10 cellular contexts compared by ENCODE assay signal in genomic region chr7:77455334-77455733, GRCh38. TPM values are rescaled to one million over a fixed set of nuclear protein-coding genes. Genes with fewer than 3 reads are reported as not detected.
DNase-seq lines count a peak whose midpoint lies in the region; ATAC-seq and TF ChIP-seq lines count a peak whose summit lies in the region.
"Had no signal": no experiment of that assay in that cellular context is flagged by ENCODE, and none has a peak within 500 bp of the region (broad histone marks: within the 10 kb centered on the region; RNA-seq: fewer than 3 reads in every experiment).

No MANE protein-coding gene starts in this region.

- ATAC-seq in esophagus mucosa = peak; percentile 86
- ATAC-seq in upper lobe of right lung = no peak

- H3K4me3 ChIP-seq in BJ (ENCODE audit: low read depth, low read length) (no peak overlapping the region), neuronal stem cell (ENCODE audit: low read length in 2 of 2) (no peak overlapping the region), upper lobe of right lung (no peak overlapping the region)

- no peak overlapping the region for H3K4ac ChIP-seq in neuronal stem cell (ENCODE audit: low read length)

- TF ChIP-seq POLR2A in erythroblast (IDR thresholded peaks at IDR 0.05; ENCODE audit: low read length) = no peak

- H3K36me3 ChIP-seq in BJ (ENCODE audit: control insufficient read depth, insufficient read depth, low read length) (no peaks in the 10 kb centered on the region), neuronal stem cell (replicated peaks in 1 of 2; ENCODE audit: control insufficient read depth in 2 of 2, insufficient read depth in 2 of 2, low read length in 2 of 2) (no peaks in the 10 kb centered on the region), upper lobe of right lung (no peaks in the 10 kb centered on the region)

- H3K9me3 ChIP-seq in neuronal stem cell (replicated peaks in 1 of 2; ENCODE audit: control insufficient read depth in 2 of 2, insufficient read depth in 1 of 2, low read depth in 1 of 2, low read length in 2 of 2) (no peaks in the 10 kb centered on the region), upper lobe of right lung (no peaks in the 10 kb centered on the region)

- no peak overlapping the region for H3K14ac ChIP-seq in neuronal stem cell (ENCODE audit: low read length)

- H2BK120ac ChIP-seq in neuronal stem cell (ENCODE audit: low read depth, low read length) = peak overlapping the region; percentile 30

- no peak overlapping the region for H3K23ac ChIP-seq in neuronal stem cell (ENCODE audit: low read depth, low read length, poor library complexity)

- no peak overlapping the region for H2AK5ac ChIP-seq in neuronal stem cell (ENCODE audit: low read depth, low read length)

- no peak overlapping the region for H2AFZ ChIP-seq in neuronal stem cell (ENCODE audit: low read length)

- H4K8ac ChIP-seq in neuronal stem cell (ENCODE audit: low read depth, low read length) = no peak overlapping the region

- CTCF ChIA-PET in BJ (lab: Yijun Ruan, JAX) = interaction anchor here (0.7 to 1.2 kb wide), 4 partner anchors 10 to 15 kb away, joined by 3 to 4 read pairs (median 3); no protein-coding TSS in a partner anchor

- TF ChIP-seq CTCF in BJ (IDR thresholded peaks at IDR 0.05; ENCODE audit: insufficient read depth, low read depth, low read length) (no peak), upper lobe of right lung (IDR thresholded peaks at IDR 0.05) (no peak)

- H2BK12ac ChIP-seq in neuronal stem cell (ENCODE audit: low read length) = no peak overlapping the region

- no peaks in the 10 kb centered on the region for H3K4me1 ChIP-seq in neuronal stem cell (ENCODE audit: control insufficient read depth in 2 of 2, insufficient read depth in 1 of 2, low read depth in 1 of 2, low read length in 2 of 2)
- H3K4me1 ChIP-seq in upper lobe of right lung = peaks cover 11% of the 10 kb centered on the region

- H2BK5ac ChIP-seq in neuronal stem cell (ENCODE audit: low read length) = no peak overlapping the region

- POLR2A ChIA-PET in BJ (lab: Charles Lee) = interaction anchor here (0.7 kb wide), 1 partner anchor 1897 kb away, joined by 3 read pairs; no protein-coding TSS in a partner anchor

- no peak overlapping the region for H3K27ac ChIP-seq in neuronal stem cell (replicated peaks; ENCODE audit: low read length)
- H3K27ac ChIP-seq in upper lobe of right lung = no peak overlapping the region

- WGBS in neuronal stem cell (ENCODE audit: extremely low coverage in 2 of 2, insufficient read length in 2 of 2, insufficient replicate concordance in 1 of 2), 2 donors = no CpG with 5 or more reads among the region's 3 CpGs

- intact Hi-C loops in upper lobe of right lung (cut with DNase I) = no loop called here

- DNase-seq in BJ (ENCODE audit: low read depth) = peak; percentile 61
- peak; percentile 77 for DNase-seq in RKO (ENCODE audit: low spot score)
- no peak for DNase-seq in neuronal stem cell (ENCODE audit: low spot score)
- no peak for DNase-seq in NCI-H446 (lab: John Stamatoyannopoulos, UW)
- DNase-seq in erythroblast (lab: John Stamatoyannopoulos, UW) = no peak
- no peak for DNase-seq in NCI-H187 (lab: John Stamatoyannopoulos, UW)
- DNase-seq in upper lobe of right lung = no peak
- DNase-seq: DMS79, NCI-H1930 had no signal

- H3K27me3 ChIP-seq in BJ (ENCODE audit: control insufficient read depth, insufficient read depth, low read length) (no peaks in the 10 kb centered on the region), neuronal stem cell (ENCODE audit: control insufficient read depth in 3 of 3, insufficient read depth in 3 of 3, low read depth in 1 of 3, low read length in 3 of 3) (no peaks in the 10 kb centered on the region), upper lobe of right lung (no peaks in the 10 kb centered on the region)

- peak overlapping the region; percentile 69 for H4K91ac ChIP-seq in neuronal stem cell (ENCODE audit: low read depth, low read length, poor library complexity)

- H3K18ac ChIP-seq in neuronal stem cell (ENCODE audit: low read length) = peak overlapping the region; percentile 80

- H3K9ac ChIP-seq in neuronal stem cell (ENCODE audit: low read depth, low read length, poor library complexity) = no peak overlapping the region

- no peak overlapping the region for H3K4me2 ChIP-seq in neuronal stem cell (ENCODE audit: insufficient read depth, low read length, poor library complexity, severe bottlenecking)

- H3K79me1 ChIP-seq in neuronal stem cell (ENCODE audit: low read depth, low read length) = no peaks in the 10 kb centered on the region

- H2BK15ac ChIP-seq in neuronal stem cell (ENCODE audit: low read length) = no peak overlapping the region

RNA-seq across cellular contexts. Expression of gene GSAP, which starts 39.2 kb away (rescaled TPM):
- 3.7 and 7.0 TPM in 2 replicates for polyA plus RNA-seq in BJ (2011; rRNA removed)
- 3.7 and 5.0 TPM in 2 replicates for polyA minus RNA-seq in BJ (2011; rRNA and poly(A)+ RNA removed)
- total RNA-seq in esophagus mucosa (9.8 TPM), upper lobe of right lung (64.9 TPM)
- 2.0 TPM for polyA plus RNA-seq in neuronal stem cell (2013, experiment 1 of 2)
- 2.0 TPM for polyA plus RNA-seq in neuronal stem cell (2013, experiment 2 of 2)

Comparison
In these comparisons a context has a peak if more than half of its experiments do, and no peak if none do; other contexts are left out.
1. DNase-seq: peak in BJ (single experiment) and RKO (single experiment); none in neuronal stem cell (single experiment), NCI-H446 (0 of 2), erythroblast (0 of 2), NCI-H187 (0 of 2) and upper lobe of right lung (single experiment).